25 cellular contexts compared by ENCODE assay signal in genomic region chr1:240743696-240744095, GRCh38.
A peak's percentile ranks its signal among the peaks of the same experiment; 100 is the strongest.
DNase-seq lines count a peak whose midpoint lies in the region; ATAC-seq, FAIRE-seq and TF ChIP-seq lines count a peak whose summit lies in the region.
"Had no signal": no experiment of that assay in that cellular context is flagged by ENCODE, and none has a peak within 500 bp of the region (broad histone marks: within the 10 kb centered on the region; RNA-seq: fewer than 3 reads in every experiment).

No MANE protein-coding gene starts in this region.

- H3K23ac ChIP-seq in H1 (ENCODE audit: insufficient read length), result no peak overlapping the region

- H2AFZ ChIP-seq in SK-N-SH (ENCODE audit: low read depth) (no peak overlapping the region), H1 (ENCODE audit: low read length) (peak overlapping the region; percentile 72), osteoblast (ENCODE audit: low read length) (no peak overlapping the region)

- H3K27me3 ChIP-seq in SK-N-SH (ENCODE audit: insufficient read depth), result no peaks in the 10 kb centered on the region
- H3K27me3 ChIP-seq in H1 (replicated peaks in 1 of 4; ENCODE audit: control insufficient read depth in 3 of 4, extremely low read depth in 1 of 4, insufficient read depth in 3 of 4, low read length in 3 of 4), result no peaks in the 10 kb centered on the region
- H3K27me3 ChIP-seq in osteoblast (ENCODE audit: insufficient read depth, low read length), result no peaks in the 10 kb centered on the region
- H3K27me3 ChIP-seq: BE2C; BLaER1 treated with 17β-estradiol and CSF1 and Interleukin-3, amounts not matched to agents 10 nM and 100 nM had no signal

- H3K4me1 Mint-ChIP-seq in Calu3 (ENCODE audit: low read depth, unreplicated experiment), result no peaks in the 10 kb centered on the region
- H3K4me1 Mint-ChIP-seq: CD14-positive monocyte; CD8-positive, alpha-beta memory T cell had no signal

- no peaks in the 10 kb centered on the region for H3K36me3 Mint-ChIP-seq in Calu3 (ENCODE audit: insufficient read depth, unreplicated experiment)
- H3K36me3 Mint-ChIP-seq: CD14-positive monocyte; CD8-positive, alpha-beta memory T cell had no signal

- no TSS peak for BruUV-seq in Calu3 (replicated peaks; lab: Mats Ljungman, UMichigan)

- H3K4me1 ChIP-seq in SK-N-SH (ENCODE audit: control insufficient read depth in 1 of 2, insufficient read depth in 2 of 2, low read depth in 1 of 2, low read length in 1 of 2) (peaks cover 0 to 4% of the 10 kb centered on the region in 2 experiments; a peak in 2 of 4 replicates), H1 (replicated peaks in 1 of 4; ENCODE audit: control insufficient read depth in 3 of 4, insufficient read depth in 4 of 4, low read length in 3 of 4) (0 out of 7 replicates have a peak, but pooled peaks cover 0 to 4% (median 0%) of the 10 kb centered on the region in 4 experiments), osteoblast (ENCODE audit: insufficient read depth, low read length) (peaks cover 17% of the 10 kb centered on the region)
- H3K4me1 ChIP-seq: A549; BE2C; BLaER1 treated with 17β-estradiol and CSF1 and Interleukin-3, amounts not matched to agents 10 nM and 100 nM had no signal

- intact Hi-C loops in Calu3 (cut with micrococcal nuclease; ENCODE audit: unreplicated experiment), result no loop called here

- CTCF ChIA-PET in SK-N-SH (lab: Yijun Ruan, JAX) (interaction anchor here (1.5 kb wide), 1 partner anchor 12 kb away, joined by 5 read pairs; no protein-coding TSS in a partner anchor), H1 (lab: Charles Lee; ENCODE audit: partially characterized antibody) (interaction anchor here (0.6 to 3.6 kb wide), 3 partner anchors 11 to 145 kb away, joined by 3 to 24 read pairs (median 4); no protein-coding TSS in a partner anchor), Calu3 (lab: Charles Lee) (no interaction called here)

- H4K91ac ChIP-seq in H1 (replicated peaks; ENCODE audit: insufficient read length, low read length), result no peak overlapping the region

- H2BK20ac ChIP-seq in H1 (ENCODE audit: low read length), result no peak overlapping the region

- TF ChIP-seq EP300 in SK-N-SH (IDR thresholded peaks at IDR 0.05; ENCODE audit: borderline replicate concordance in 1 of 2, low read depth in 1 of 2, low read length in 1 of 2) (no peak), H1 (IDR thresholded peaks at IDR 0.05; ENCODE audit: borderline replicate concordance in 1 of 2, low read depth in 2 of 2, low read length in 2 of 2) (no peak)

- H3K9me2 ChIP-seq in SK-N-SH, result 0 out of 2 replicates have a peak, but pooled peaks cover 2% of the 10 kb centered on the region

- no peak overlapping the region for H4K8ac ChIP-seq in H1 (ENCODE audit: extremely low read depth, insufficient read depth, low read length)

- H3K9ac ChIP-seq in SK-N-SH (no peak overlapping the region), H1 (replicated peaks in 1 of 4; ENCODE audit: extremely low read depth in 1 of 4, low read depth in 3 of 4, low read length in 3 of 4) (no peak overlapping the region)
- H3K9ac ChIP-seq: BLaER1 treated with 17β-estradiol and CSF1 and Interleukin-3, amounts not matched to agents 10 nM and 100 nM had no signal

- no peak overlapping the region for H3K18ac ChIP-seq in H1 (ENCODE audit: extremely low read depth, low read length)

- TF ChIP-seq POLR2A in H1 (IDR thresholded peaks at IDR 0.05; ENCODE audit: control extremely low read depth in 1 of 2, low read depth in 2 of 2, low read length in 2 of 2), result no peak

- H3K9me3 Mint-ChIP-seq in Calu3 (ENCODE audit: low read depth, unreplicated experiment), result no peaks in the 10 kb centered on the region
- H3K9me3 Mint-ChIP-seq: CD4-positive, alpha-beta T cell had no signal

- no peak overlapping the region for H3K14ac ChIP-seq in H1 (ENCODE audit: insufficient read length)

- no peak for ATAC-seq in SK-N-SH treated with all-trans-retinoic acid at 6 μM for 48 hours
- ATAC-seq: A549 had no signal

- TF ChIP-seq CTCF in SK-N-SH (IDR thresholded peaks at IDR 0.05) (no peak), VCaP (conservative IDR thresholded peaks at IDR 0.05) (no peak), H1 (IDR thresholded peaks at IDR 0.05; ENCODE audit: control extremely low read depth in 1 of 3, insufficient read depth in 1 of 3, low read depth in 1 of 3, low read length in 3 of 3) (no peak), osteoblast (IDR thresholded peaks at IDR 0.05; ENCODE audit: extremely low read depth, low read depth, low read length) (no peak), coronary artery (IDR thresholded peaks at IDR 0.05) (no peak), Calu3 (IDR thresholded peaks at IDR 0.05; ENCODE audit: unreplicated experiment) (no peak)

- H4K20me1 ChIP-seq in SK-N-SH (ENCODE audit: insufficient read depth), result no peaks in the 10 kb centered on the region
- no peaks in the 10 kb centered on the region for H4K20me1 ChIP-seq in H1 (replicated peaks in 1 of 2; ENCODE audit: control insufficient read depth in 1 of 2, insufficient read depth in 2 of 2, low read length in 2 of 2)
- H4K20me1 ChIP-seq in osteoblast (ENCODE audit: insufficient read depth, low read length), result no peaks in the 10 kb centered on the region
- H4K20me1 ChIP-seq: BLaER1 treated with 17β-estradiol and CSF1 and Interleukin-3, amounts not matched to agents 10 nM and 100 nM had no signal

- no peak overlapping the region for H3K4me3 Mint-ChIP-seq in Calu3 (ENCODE audit: low read depth, unreplicated experiment)
- H3K4me3 Mint-ChIP-seq: CD14-positive monocyte; CD4-positive, alpha-beta T cell; CD8-positive, alpha-beta memory T cell had no signal

- no peak overlapping the region for H3K27ac ChIP-seq in SK-N-SH (ENCODE audit: low read depth in 2 of 2, low read length in 1 of 2)
- peak overlapping the region; percentile 50 for H3K27ac ChIP-seq in VCaP
- no peak overlapping the region for H3K27ac ChIP-seq in H1 (ENCODE audit: low read depth, low read length)
- H3K27ac ChIP-seq in osteoblast (ENCODE audit: low read depth, low read length), result no peak overlapping the region
- H3K27ac ChIP-seq in coronary artery, result no peak overlapping the region
- H3K27ac ChIP-seq: A549; BLaER1 treated with 17β-estradiol and CSF1 and Interleukin-3, amounts not matched to agents 10 nM and 100 nM had no signal

- no peak for TF ChIP-seq RAD21 in SK-N-SH (IDR thresholded peaks at IDR 0.05; ENCODE audit: low read length)
- no peak for TF ChIP-seq RAD21 in H1 (IDR thresholded peaks at IDR 0.05 in 1 of 2, conservative IDR thresholded peaks at IDR 0.05 in 1 of 2; ENCODE audit: low read depth in 2 of 2, low read length in 2 of 2)

- H3K9me3 ChIP-seq in SK-N-SH, result no peaks in the 10 kb centered on the region; the same call in 1 of the 2 replicates
- no peaks in the 10 kb centered on the region for H3K9me3 ChIP-seq in H1 (ENCODE audit: insufficient read depth in 2 of 2, low read depth in 1 of 2, low read length in 1 of 2)
- no peaks in the 10 kb centered on the region for H3K9me3 ChIP-seq in osteoblast (ENCODE audit: low read depth, low read length)
- H3K9me3 ChIP-seq: A549; BE2C; BLaER1 treated with 17β-estradiol and CSF1 and Interleukin-3, amounts not matched to agents 10 nM and 100 nM had no signal

- no peak overlapping the region for H3K4me2 ChIP-seq in SK-N-SH
- no peak overlapping the region for H3K4me2 ChIP-seq in H1 (ENCODE audit: insufficient read depth in 1 of 2, low read depth in 2 of 2, low read length in 2 of 2)
- H3K4me2 ChIP-seq in osteoblast (ENCODE audit: insufficient read depth, low read length), result no peak overlapping the region
- H3K4me2 ChIP-seq: A549; BLaER1 treated with 17β-estradiol and CSF1 and Interleukin-3, amounts not matched to agents 10 nM and 100 nM had no signal

- no peaks in the 10 kb centered on the region for H3K27me3 Mint-ChIP-seq in Calu3 (ENCODE audit: unreplicated experiment)
- H3K27me3 Mint-ChIP-seq: CD4-positive, alpha-beta T cell had no signal

- DNase-seq in SK-N-SH (no peak), H1 (ENCODE audit: low read depth in 1 of 2, low spot score in 2 of 2) (no peak), osteoblast (ENCODE audit: insufficient read length, low spot score, missing footprints) (peak; percentile 58), NCI-H510A treated with DMSO at 0.1 percent for 48 hours (lab: John Stamatoyannopoulos, UW) (no peak), coronary artery (ENCODE audit: low spot score) (no peak), Calu3 (no peak)
- DNase-seq: 8988T; ACHN; AML-193; BE2C; CD4-positive, alpha-beta T cell; CD8-positive, alpha-beta memory T cell; DMS53; DMS79 treated with DMSO at 0.1 percent for 48 hours; GF-D8; GOT3; H7; HCEC 1CT had no signal

- H3F3A ChIP-seq in SK-N-SH (replicated peaks; ENCODE audit: insufficient read depth), result peaks cover 8% of the 10 kb centered on the region

- no peak overlapping the region for H3K4ac ChIP-seq in H1 (replicated peaks; ENCODE audit: insufficient read length, low read depth, low read length)

- H3K36me3 ChIP-seq in SK-N-SH (replicated peaks in 1 of 2; ENCODE audit: control insufficient read depth in 1 of 2, insufficient read depth in 2 of 2, low read length in 1 of 2) (no peaks in the 10 kb centered on the region), H1 (ENCODE audit: control insufficient read depth in 2 of 4, insufficient read depth in 4 of 4, low read length in 3 of 4) (no peaks in the 10 kb centered on the region), osteoblast (ENCODE audit: insufficient read depth, low read length) (no peaks in the 10 kb centered on the region)
- H3K36me3 ChIP-seq: BE2C; BLaER1 treated with 17β-estradiol and CSF1 and Interleukin-3, amounts not matched to agents 10 nM and 100 nM had no signal

- H2BK15ac ChIP-seq in H1 (ENCODE audit: low read length), result no peak overlapping the region

- H3K79me2 ChIP-seq in SK-N-SH (ENCODE audit: insufficient read depth), result no peaks in the 10 kb centered on the region
- H3K79me2 ChIP-seq in H1 (ENCODE audit: control insufficient read depth in 1 of 2, insufficient read depth in 2 of 2, low read length in 2 of 2), result no peaks in the 10 kb centered on the region
- H3K79me2 ChIP-seq in osteoblast (ENCODE audit: insufficient read depth, low read length), result no peaks in the 10 kb centered on the region

- no peak overlapping the region for H4K5ac ChIP-seq in H1 (ENCODE audit: insufficient read length, low read depth, low read length)

- no peak overlapping the region for H3K27ac Mint-ChIP-seq in Calu3 (ENCODE audit: unreplicated experiment)
- H3K27ac Mint-ChIP-seq: CD14-positive monocyte; CD4-positive, alpha-beta T cell; CD8-positive, alpha-beta memory T cell had no signal

- WGBS in SK-N-SH (ENCODE audit: low lambda C conversion rate), result 57% methylated on average over 2 of the region's 2 CpGs
- WGBS in H1 (ENCODE audit: extremely low coverage in 1 of 2, insufficient coverage in 1 of 2, insufficient read length in 1 of 2, insufficient replicate concordance in 2 of 2, low coverage in 1 of 2, low lambda C conversion rate in 2 of 2, missing lambda C conversion rate in 1 of 2), 2 experiments, result 80% methylated on average over 2 of the region's 2 CpGs; no CpG with 5 or more reads in 1 of the 2 experiments

- POLR2A ChIA-PET in SK-N-SH (lab: Yijun Ruan, JAX), result no interaction called here
- POLR2A ChIA-PET in H1 (lab: Charles Lee; ENCODE audit: partially characterized antibody), result no interaction called here

- no peak overlapping the region for H2BK5ac ChIP-seq in H1 (ENCODE audit: low read depth, low read length)

- no peak overlapping the region for H2BK12ac ChIP-seq in H1 (ENCODE audit: low read depth, low read length)

- H3K79me1 ChIP-seq in H1 (ENCODE audit: low read depth, low read length), result no peaks in the 10 kb centered on the region

- H3K4me3 ChIP-seq in SK-N-SH (ENCODE audit: low read depth in 2 of 2, low read length in 1 of 2), result no peak overlapping the region
- H3K4me3 ChIP-seq in H1 (ENCODE audit: extremely low read depth in 1 of 4, insufficient read depth in 2 of 4, low read depth in 3 of 4, low read length in 4 of 4), result no peak overlapping the region
- no peak overlapping the region for H3K4me3 ChIP-seq in osteoblast (ENCODE audit: insufficient read depth, low read length)
- H3K4me3 ChIP-seq in coronary artery, result no peak overlapping the region
- H3K4me3 ChIP-seq: A549; BLaER1 treated with 17β-estradiol and CSF1 and Interleukin-3, amounts not matched to agents 10 nM and 100 nM had no signal

- no peak overlapping the region for H2AK5ac ChIP-seq in H1 (ENCODE audit: low read depth, low read length)

- peak; percentile 52 for FAIRE-seq in H1 (lab: Jason Lieb, UNC)
- FAIRE-seq: A549, GM12891, GM18507 had no signal

- no peak overlapping the region for H3K56ac ChIP-seq in H1 (replicated peaks; ENCODE audit: insufficient read length, low read depth, low read length)

- no peak overlapping the region for H2BK120ac ChIP-seq in H1 (replicated peaks; ENCODE audit: low read depth, low read length)

- H3K23me2 ChIP-seq in H1 (ENCODE audit: low read depth, low read length), result no peaks in the 10 kb centered on the region
